ENCODE assay signal across 14 cellular contexts in the genomic region with DNA sequence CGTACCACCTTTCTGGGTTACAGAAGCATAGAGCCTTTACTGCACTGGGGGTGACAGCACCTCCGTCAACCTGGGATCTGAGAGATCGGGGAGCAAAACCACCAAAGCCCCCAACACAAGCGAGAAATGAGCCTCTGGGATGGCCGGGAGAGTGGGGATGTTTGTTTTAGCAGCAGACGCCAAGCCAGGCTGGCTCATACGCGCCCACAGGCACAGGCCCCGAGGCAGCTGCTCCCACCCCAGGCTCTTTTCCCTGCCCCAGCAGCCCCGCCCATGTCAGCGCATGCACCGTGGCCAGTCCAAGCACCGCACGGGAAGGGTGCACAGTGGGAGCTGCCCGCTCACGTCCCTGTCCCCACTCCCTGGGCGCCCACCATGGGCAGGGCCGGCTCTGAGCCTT. TPM values are rescaled to one million over a fixed set of nuclear protein-coding genes. Genes with fewer than 3 reads are reported as not detected.
A peak's percentile ranks its signal among the peaks of the same experiment; 100 is the strongest.
DNase-seq lines count a peak whose midpoint lies in the region; ATAC-seq, FAIRE-seq and TF ChIP-seq lines count a peak whose summit lies in the region.
"Had no signal": no experiment of that assay in that cellular context is flagged by ENCODE, and none has a peak within 500 bp of the region (broad histone marks: within the 10 kb centered on the region; RNA-seq: fewer than 3 reads in every experiment).

No MANE protein-coding gene starts in this region.

- peaks cover 6% of the 10 kb centered on the region for H3K9me1 ChIP-seq in IMR-90 (ENCODE audit: insufficient read depth, low read length)

- intact Hi-C loops in IMR-90 (cut with micrococcal nuclease), result no loop called here

- CTCF ChIA-PET in activated CD8-positive, alpha-beta memory T cell treated with anti-CD3 and anti-CD28 coated beads, Interleukin-2, amount 10 ng/mL, durations not matched to agents 7 days and 5 days (lab: Charles Lee), result interaction anchor here (0.9 to 3.7 kb wide), 17 partner anchors 8 to 301 kb away, joined by 3 to 19 read pairs (median 5); a partner anchor contains a TSS
- CTCF ChIA-PET in IMR-90 (lab: Yijun Ruan, JAX), result no interaction called here
- CTCF ChIA-PET in H1 (lab: Charles Lee; ENCODE audit: partially characterized antibody), result interaction anchor here (0.8 to 8.8 kb wide), 19 partner anchors 9 to 117 kb away, joined by 3 to 85 read pairs (median 4); a partner anchor contains a TSS

- H4K5ac ChIP-seq in IMR-90 (ENCODE audit: low read depth, low read length), result no peak overlapping the region
- H4K5ac ChIP-seq in H1 (ENCODE audit: insufficient read length, low read depth, low read length), result no peak overlapping the region

- H3K79me2 ChIP-seq in H1 (ENCODE audit: control insufficient read depth in 1 of 2, insufficient read depth in 2 of 2, low read length in 2 of 2), result peaks cover 0 to 51% of the 10 kb centered on the region in 2 experiments; a peak in 3 of 4 replicates

- H3K4me2 ChIP-seq in IMR-90 (ENCODE audit: low read depth, low read length) (no peak overlapping the region), H1 (ENCODE audit: insufficient read depth in 1 of 2, low read depth in 2 of 2, low read length in 2 of 2) (no peak overlapping the region)

- no peak overlapping the region for H2AK5ac ChIP-seq in IMR-90 (ENCODE audit: low read depth, low read length)
- no peak overlapping the region for H2AK5ac ChIP-seq in H1 (ENCODE audit: low read depth, low read length)

- H2AK9ac ChIP-seq in IMR-90 (replicated peaks; ENCODE audit: low read depth, low read length, poor library complexity), result no peak overlapping the region

- H3K14ac ChIP-seq in IMR-90 (replicated peaks; ENCODE audit: low read depth, low read length) (no peak overlapping the region), H1 (ENCODE audit: insufficient read length) (no peak overlapping the region)

- H4K8ac ChIP-seq in IMR-90 (ENCODE audit: low read depth in 2 of 2, low read length in 2 of 2) (no peak overlapping the region), H1 (ENCODE audit: extremely low read depth, insufficient read depth, low read length) (no peak overlapping the region; the same call in 1 of the 2 replicates)

- TF ChIP-seq RAD21 in IMR-90 (IDR thresholded peaks at IDR 0.05; ENCODE audit: low read length) (no peak), H1 (IDR thresholded peaks at IDR 0.05 in 1 of 2, conservative IDR thresholded peaks at IDR 0.05 in 1 of 2; ENCODE audit: low read depth in 2 of 2, low read length in 2 of 2) (no peak)

- peaks cover 10% of the 10 kb centered on the region; the same call in 1 of the 2 replicates for H3K23me2 ChIP-seq in H1 (ENCODE audit: low read depth, low read length)

- H3K4ac ChIP-seq in IMR-90 (ENCODE audit: low read depth, low read length) (no peak overlapping the region), H1 (replicated peaks; ENCODE audit: insufficient read length, low read depth, low read length) (no peak overlapping the region)

- H3K9me3 Mint-ChIP-seq in activated CD8-positive, alpha-beta memory T cell treated with anti-CD3 and anti-CD28 coated beads, Interleukin-2, amount 10 ng/mL, durations not matched to agents 7 days and 5 days (ENCODE audit: low read depth), result peaks cover 2% of the 10 kb centered on the region
- peaks cover 3% of the 10 kb centered on the region in 2 donors for H3K9me3 Mint-ChIP-seq in stimulated activated naive B cell treated with anti-CD40 and anti-IgM and Interleukin-4, amounts not matched to agents 10 μg/mL and 1 μg/mL and 100 μg/mL, for 72 hours

- no peak overlapping the region for H2BK12ac ChIP-seq in H1 (ENCODE audit: low read depth, low read length)

- H3K18ac ChIP-seq in IMR-90 (ENCODE audit: low read depth, low read length) (no peak overlapping the region), H1 (ENCODE audit: extremely low read depth, low read length) (no peak overlapping the region)

- H2BK120ac ChIP-seq in IMR-90 (ENCODE audit: low read depth, low read length), result no peak overlapping the region
- H2BK120ac ChIP-seq in H1 (replicated peaks; ENCODE audit: low read depth, low read length), result no peak overlapping the region

- DNase-seq in activated CD8-positive, alpha-beta memory T cell treated with anti-CD3 and anti-CD28 coated beads, Interleukin-2, amount 10 ng/mL, durations not matched to agents 7 days and 5 days, result no peak
- DNase-seq in activated CD8-positive, alpha-beta memory T cell treated with anti-CD3 and anti-CD28 coated beads, Interleukin-2, amount 50 U/mL, for 48 hours, result no peak
- DNase-seq in IMR-90 (no peak), H1 (ENCODE audit: low read depth in 1 of 2, low spot score in 2 of 2) (no peak), RPMI8226 (no peak), CD1c-positive myeloid dendritic cell (ENCODE audit: extremely low spot score) (no peak)
- DNase-seq in stimulated activated naive B cell treated with anti-CD40 and anti-IgM and Interleukin-4, amounts not matched to agents 10 μg/mL and 1 μg/mL and 100 μg/mL, for 72 hours, result no peak
- DNase-seq: GF-D8, NCI-H226, NCI-H526 had no signal

- dilution Hi-C loops in IMR-90 (cut with HindIII; ENCODE audit: low sequenced_read_pairs, unreplicated experiment), result no loop called here

- H3K36me3 Mint-ChIP-seq in activated CD8-positive, alpha-beta memory T cell treated with anti-CD3 and anti-CD28 coated beads, Interleukin-2, amount 10 ng/mL, durations not matched to agents 7 days and 5 days, result peaks cover 14% of the 10 kb centered on the region
- peaks cover 29 to 45% of the 10 kb centered on the region in 2 donors for H3K36me3 Mint-ChIP-seq in stimulated activated naive B cell treated with anti-CD40 and anti-IgM and Interleukin-4, amounts not matched to agents 10 μg/mL and 1 μg/mL and 100 μg/mL, for 72 hours

- H2BK15ac ChIP-seq in IMR-90 (ENCODE audit: low read depth, low read length) (no peak overlapping the region), H1 (ENCODE audit: low read length) (no peak overlapping the region)

- H3K27me3 ChIP-seq in IMR-90 (ENCODE audit: control insufficient read depth, insufficient read depth, low read length) (no peaks in the 10 kb centered on the region), H1 (replicated peaks in 1 of 4; ENCODE audit: control insufficient read depth in 3 of 4, extremely low read depth in 1 of 4, insufficient read depth in 3 of 4, low read length in 3 of 4) (no peaks in the 10 kb centered on the region; a peak in 1 of 7 replicates)

- H3K79me1 ChIP-seq in IMR-90 (ENCODE audit: low read depth in 1 of 2, low read length in 2 of 2) (peaks cover 20 to 66% of the 10 kb centered on the region in 2 experiments), H1 (ENCODE audit: low read depth, low read length) (peaks cover 19% of the 10 kb centered on the region)

- no peak overlapping the region for H4K91ac ChIP-seq in IMR-90 (ENCODE audit: insufficient read depth, low read depth, low read length)
- H4K91ac ChIP-seq in H1 (replicated peaks; ENCODE audit: insufficient read length, low read length), result no peak overlapping the region

- no peak overlapping the region for H3K56ac ChIP-seq in IMR-90 (ENCODE audit: extremely low read depth, insufficient read depth, low read length)
- no peak overlapping the region for H3K56ac ChIP-seq in H1 (replicated peaks; ENCODE audit: insufficient read length, low read depth, low read length)

- in situ Hi-C loops in IMR-90 (cut with MboI; ENCODE audit: low sequenced_read_pairs), result no loop called here

- TF ChIP-seq POLR2A in IMR-90 (IDR thresholded peaks at IDR 0.05; ENCODE audit: low read depth, low read length) (no peak), H1 (IDR thresholded peaks at IDR 0.05; ENCODE audit: control extremely low read depth in 1 of 2, low read depth in 2 of 2, low read length in 2 of 2) (no peak)

- TF ChIP-seq EP300 in H1 (IDR thresholded peaks at IDR 0.05; ENCODE audit: borderline replicate concordance in 1 of 2, low read depth in 2 of 2, low read length in 2 of 2), result no peak

- H3K27ac Mint-ChIP-seq in activated CD8-positive, alpha-beta memory T cell treated with anti-CD3 and anti-CD28 coated beads, Interleukin-2, amount 10 ng/mL, durations not matched to agents 7 days and 5 days, result peak overlapping the region; percentile 35
- peak overlapping the region; percentile 27 for H3K27ac Mint-ChIP-seq in stimulated activated naive B cell treated with anti-CD40 and anti-IgM and Interleukin-4, amounts not matched to agents 10 μg/mL and 1 μg/mL and 100 μg/mL, for 72 hours

- peaks cover 43% of the 10 kb centered on the region for H3K4me1 Mint-ChIP-seq in activated CD8-positive, alpha-beta memory T cell treated with anti-CD3 and anti-CD28 coated beads, Interleukin-2, amount 10 ng/mL, durations not matched to agents 7 days and 5 days
- H3K4me1 Mint-ChIP-seq in stimulated activated naive B cell treated with anti-CD40 and anti-IgM and Interleukin-4, amounts not matched to agents 10 μg/mL and 1 μg/mL and 100 μg/mL, for 72 hours, result peaks cover 43 to 56% of the 10 kb centered on the region in 2 donors

- no peaks in the 10 kb centered on the region for H3K27me3 Mint-ChIP-seq in activated CD8-positive, alpha-beta memory T cell treated with anti-CD3 and anti-CD28 coated beads, Interleukin-2, amount 10 ng/mL, durations not matched to agents 7 days and 5 days
- no peaks in the 10 kb centered on the region for H3K27me3 Mint-ChIP-seq in stimulated activated naive B cell treated with anti-CD40 and anti-IgM and Interleukin-4, amounts not matched to agents 10 μg/mL and 1 μg/mL and 100 μg/mL, for 72 hours

- ATAC-seq in activated CD8-positive, alpha-beta memory T cell treated with anti-CD3 and anti-CD28 coated beads, Interleukin-2, amount 10 ng/mL, durations not matched to agents 7 days and 5 days, result no peak
- ATAC-seq in IMR-90 (ENCODE audit: low read depth) (no peak), HG03432 (IDR thresholded peaks at IDR 0.05; ENCODE audit: unreplicated experiment) (no peak)
- ATAC-seq in stimulated activated naive B cell treated with anti-CD40 and anti-IgM and Interleukin-4, amounts not matched to agents 10 μg/mL and 1 μg/mL and 100 μg/mL, for 72 hours (replicated peaks), result no peak

- H3K9ac ChIP-seq in IMR-90 (ENCODE audit: low read depth, low read length) (no peak overlapping the region), H1 (replicated peaks in 1 of 4; ENCODE audit: extremely low read depth in 1 of 4, low read depth in 3 of 4, low read length in 3 of 4) (no peak overlapping the region)

- H2AFZ ChIP-seq in IMR-90 (replicated peaks; ENCODE audit: low read length, poor library complexity), result peak overlapping the region; percentile 7
- no peak overlapping the region for H2AFZ ChIP-seq in H1 (ENCODE audit: low read length)

- no peaks in the 10 kb centered on the region for H3K9me3 ChIP-seq in IMR-90 (ENCODE audit: control insufficient read depth, insufficient read depth, low read length)
- H3K9me3 ChIP-seq in H1 (ENCODE audit: insufficient read depth in 2 of 2, low read depth in 1 of 2, low read length in 1 of 2), result no peaks in the 10 kb centered on the region

- no peak overlapping the region for H3K4me3 Mint-ChIP-seq in activated CD8-positive, alpha-beta memory T cell treated with anti-CD3 and anti-CD28 coated beads, Interleukin-2, amount 10 ng/mL, durations not matched to agents 7 days and 5 days
- no peak overlapping the region for H3K4me3 Mint-ChIP-seq in stimulated activated naive B cell treated with anti-CD40 and anti-IgM and Interleukin-4, amounts not matched to agents 10 μg/mL and 1 μg/mL and 100 μg/mL, for 72 hours
- H3K4me3 Mint-ChIP-seq: CD14-positive monocyte had no signal

- H3K23ac ChIP-seq in IMR-90 (ENCODE audit: low read depth, low read length) (no peak overlapping the region), H1 (ENCODE audit: insufficient read length) (no peak overlapping the region)

- H3K36me3 ChIP-seq in IMR-90 (ENCODE audit: control insufficient read depth, insufficient read depth, low read length) (peaks cover 11% of the 10 kb centered on the region), H1 (ENCODE audit: control insufficient read depth in 2 of 4, insufficient read depth in 4 of 4, low read length in 3 of 4) (no peaks in the 10 kb centered on the region)

- H4K20me1 ChIP-seq in IMR-90 (ENCODE audit: insufficient read depth, low read length) (peaks cover 91% of the 10 kb centered on the region), H1 (replicated peaks in 1 of 2; ENCODE audit: control insufficient read depth in 1 of 2, insufficient read depth in 2 of 2, low read length in 2 of 2) (peaks cover 12 to 31% of the 10 kb centered on the region in 2 experiments)

- H3K27ac ChIP-seq in IMR-90 (ENCODE audit: insufficient read depth, low read length) (no peak overlapping the region), H1 (ENCODE audit: low read depth, low read length) (no peak overlapping the region)
- H3K27ac ChIP-seq: SK-N-MC had no signal

- H2BK20ac ChIP-seq in IMR-90 (ENCODE audit: low read depth, low read length) (no peak overlapping the region), H1 (ENCODE audit: low read length) (no peak overlapping the region)

- no peak for FAIRE-seq in H1 (lab: Jason Lieb, UNC)
- FAIRE-seq: HTR-8/SVneo had no signal

- BruUV-seq in IMR-90 (replicated peaks; lab: Mats Ljungman, UMichigan), result no TSS peak

- H3K4me1 ChIP-seq in IMR-90 (ENCODE audit: control insufficient read depth, insufficient read depth, low read length) (peaks cover under 1% of the 10 kb centered on the region; the same call in 1 of the 2 replicates), H1 (replicated peaks in 1 of 4; ENCODE audit: control insufficient read depth in 3 of 4, insufficient read depth in 4 of 4, low read length in 3 of 4) (peaks cover 0 to 13% (median 10%) of the 10 kb centered on the region in 4 experiments; a peak in 5 of 7 replicates)

- H2BK5ac ChIP-seq in IMR-90 (ENCODE audit: low read depth, low read length, poor library complexity, severe bottlenecking) (no peak overlapping the region), H1 (ENCODE audit: low read depth, low read length) (0 out of 2 replicates have a peak overlapping the region, but pooled peaks have one; percentile 35)

- no peak overlapping the region for H3K4me3 ChIP-seq in IMR-90 (ENCODE audit: insufficient read depth, low read depth, low read length)
- no peak overlapping the region for H3K4me3 ChIP-seq in H1 (ENCODE audit: extremely low read depth in 1 of 4, insufficient read depth in 2 of 4, low read depth in 3 of 4, low read length in 4 of 4)
- H3K4me3 ChIP-seq: SK-N-MC had no signal

- WGBS in IMR-90 (ENCODE audit: extremely low coverage in 2 of 2, insufficient read length in 1 of 2), 2 experiments, result 92% methylated on average over 9 of the region's 18 CpGs; no CpG with 5 or more reads in 1 of the 2 experiments
- 94% methylated on average over 16 of the region's 18 CpGs; no CpG with 5 or more reads in 1 of the 2 experiments for WGBS in H1 (ENCODE audit: extremely low coverage in 1 of 2, insufficient coverage in 1 of 2, insufficient read length in 1 of 2, insufficient replicate concordance in 2 of 2, low coverage in 1 of 2, low lambda C conversion rate in 2 of 2, missing lambda C conversion rate in 1 of 2), 2 experiments

- POLR2A ChIA-PET in IMR-90 (lab: Charles Lee; ENCODE audit: unreplicated experiment), result no interaction called here
- POLR2A ChIA-PET in H1 (lab: Charles Lee; ENCODE audit: partially characterized antibody), result interaction anchor here (0.9 kb wide), 1 partner anchor 9 kb away, joined by 3 read pairs; no protein-coding TSS in a partner anchor

- TF ChIP-seq CTCF in IMR-90 (conservative IDR thresholded peaks at IDR 0.05; ENCODE audit: low read depth, low read length) (no peak), H1 (IDR thresholded peaks at IDR 0.05; ENCODE audit: control extremely low read depth in 1 of 3, insufficient read depth in 1 of 3, low read depth in 1 of 3, low read length in 3 of 3) (no peak)

RNA-seq across cellular contexts. Expression of a gene that starts 8.5 kb away (rescaled TPM):
- 10 to 100 TPM; 23.9 to 37.7 TPM for total RNA-seq in activated CD8-positive, alpha-beta memory T cell treated with anti-CD3 and anti-CD28 coated beads, Interleukin-2, amount 10 ng/mL, durations not matched to agents 7 days and 5 days
- total RNA-seq in IMR-90 (2012; rRNA removed), result 10.8 and 13.6 TPM in 2 replicates
- polyA plus RNA-seq in IMR-90 (2012; rRNA removed), result 23.3 and 28.0 TPM in 2 replicates
- polyA plus RNA-seq in IMR-90 (2012; cell fraction: cytosol; rRNA removed), result 14.8 and 28.7 TPM in 2 replicates
- 21.1 and 41.9 TPM in 2 replicates for polyA plus RNA-seq in IMR-90 (2012; cell fraction: nucleus; rRNA removed; ENCODE audit: low replicate concordance)
- 31.3 and 32.9 TPM in 2 replicates for total RNA-seq in H1 (2021; fragmentation: NEBNext Ultra II Directional; extraction: Animal tissue kit (Norgen Biotek cat#: 25700))
- 10.6 and 20.4 TPM in 2 replicates for polyA plus RNA-seq in H1 (2011; rRNA removed)
- polyA plus RNA-seq in H1 (2011; cell fraction: cytosol; rRNA removed), result 7.1 TPM
- 30.2 TPM for polyA plus RNA-seq in H1 (2011; cell fraction: nucleus; rRNA removed)
- polyA plus RNA-seq in H1 (2012, experiment 1 of 2), result 18.6 to 28.3 TPM (median 25.8 TPM) in 4 replicates
- 19.0 TPM for polyA plus RNA-seq in H1 (2012, experiment 2 of 2)
- 19.7 TPM for polyA plus RNA-seq in H1 (2013, experiment 1 of 2)
- polyA plus RNA-seq in H1 (2013, experiment 2 of 2), result 18.8 TPM
- polyA minus RNA-seq in H1 (2011; rRNA and poly(A)+ RNA removed), result 21.0 and 23.7 TPM in 2 replicates
- 19.8 TPM for polyA minus RNA-seq in H1 (2011; cell fraction: cytosol; rRNA and poly(A)+ RNA removed)
- polyA minus RNA-seq in H1 (2011; cell fraction: nucleus; rRNA and poly(A)+ RNA removed), result 19.9 TPM

RNA-seq across cellular contexts. Expression of a gene that starts 16.5 kb away (rescaled TPM):
- 1 to 10 TPM; 1.0 to 1.3 TPM for total RNA-seq in activated CD8-positive, alpha-beta memory T cell treated with anti-CD3 and anti-CD28 coated beads, Interleukin-2, amount 10 ng/mL, durations not matched to agents 7 days and 5 days
- total RNA-seq in IMR-90 (2012; rRNA removed), result not detected in 2 replicates
- not detected in 2 replicates for polyA plus RNA-seq in IMR-90 (2012; rRNA removed)
- polyA plus RNA-seq in IMR-90 (2012; cell fraction: cytosol; rRNA removed), result 0.03 TPM in 1 of 2 replicates, not detected in the other
- not detected in 2 replicates for polyA plus RNA-seq in IMR-90 (2012; cell fraction: nucleus; rRNA removed; ENCODE audit: low replicate concordance)
- total RNA-seq in H1 (2021; fragmentation: NEBNext Ultra II Directional; extraction: Animal tissue kit (Norgen Biotek cat#: 25700)), result 24.6 and 26.1 TPM in 2 replicates
- 17.1 and 30.2 TPM in 2 replicates for polyA plus RNA-seq in H1 (2011; rRNA removed)
- polyA plus RNA-seq in H1 (2011; cell fraction: cytosol; rRNA removed), result 22.0 TPM
- 41.8 TPM for polyA plus RNA-seq in H1 (2011; cell fraction: nucleus; rRNA removed)
- 29.8 to 44.6 TPM (median 40.4 TPM) in 4 replicates for polyA plus RNA-seq in H1 (2012, experiment 1 of 2)
- 36.2 TPM for polyA plus RNA-seq in H1 (2012, experiment 2 of 2)
- polyA plus RNA-seq in H1 (2013, experiment 1 of 2), result 37.5 TPM
- 30.4 TPM for polyA plus RNA-seq in H1 (2013, experiment 2 of 2)
- 9.9 and 14.4 TPM in 2 replicates for polyA minus RNA-seq in H1 (2011; rRNA and poly(A)+ RNA removed)
- polyA minus RNA-seq in H1 (2011; cell fraction: cytosol; rRNA and poly(A)+ RNA removed), result 18.3 TPM
- polyA minus RNA-seq in H1 (2011; cell fraction: nucleus; rRNA and poly(A)+ RNA removed), result 12.6 TPM
- polyA plus RNA-seq: CD14-positive monocyte had no signal

Comparison
In these comparisons a context has a peak if more than half of its experiments do, and no peak if none do; other contexts are left out.
1. RNA of a gene that starts 16.5 kb away (total RNA-seq): 24.6 to 26.1 TPM in H1; 1.0 to 1.3 TPM in activated CD8-positive, alpha-beta memory T cell treated with anti-CD3 and anti-CD28 coated beads, Interleukin-2, amount 10 ng/mL, durations not matched to agents 7 days and 5 days and not detected in IMR-90; every median in the first group is over 10 times any median in the second.